Comparison of ENCODE assay signal across 29 cellular contexts in genomic region chr6:39587080-39587479, GRCh38.
"Had no signal": no experiment of that assay in that cellular context is flagged by ENCODE, and none has a peak within 500 bp of the region (broad histone marks: within the 10 kb centered on the region; RNA-seq: fewer than 3 reads in every experiment).

No MANE protein-coding gene starts in this region.

- H3K4me1 Mint-ChIP-seq: natural killer cell; nephron; neural progenitor cell; stimulated activated memory B cell treated with anti-CD40 and anti-IgM and Interleukin-4, amounts not matched to agents 10 μg/mL and 1 μg/mL and 100 μg/mL, for 72 hours; stimulated activated naive CD8-positive, alpha-beta T cell treated with anti-CD3 and anti-CD28 coated beads, Interleukin-15, amount 100 ng/mL, for 72 hours had no signal

- H3K9ac ChIP-seq: neural progenitor cell, parathyroid adenoma had no signal

- H3K9me3 ChIP-seq: ovary, psoas muscle, right lobe of liver, sigmoid colon, suprapubic skin, testis, tibial artery, transverse colon, upper lobe of right lung, uterus had no signal

- ATAC-seq: natural killer cell; psoas muscle; right cardiac atrium; right lobe of liver; stimulated activated memory B cell treated with anti-CD40 and anti-IgM and Interleukin-4, amounts not matched to agents 10 μg/mL and 1 μg/mL and 100 μg/mL, for 72 hours; stimulated activated naive CD8-positive, alpha-beta T cell treated with anti-CD3 and anti-CD28 coated beads, Interleukin-15, amount 100 ng/mL, for 72 hours; stimulated activated naive CD8-positive, alpha-beta T cell treated with anti-CD3 and anti-CD28 coated beads, Interleukin-15, Interleukin-2, amounts not matched to agents 100 U/mL and 50 U/mL, for 24 hours; upper lobe of right lung had no signal

- H3K9me3 Mint-ChIP-seq: natural killer cell; nephron; stimulated activated memory B cell treated with anti-CD40 and anti-IgM and Interleukin-4, amounts not matched to agents 10 μg/mL and 1 μg/mL and 100 μg/mL, for 72 hours; stimulated activated naive CD8-positive, alpha-beta T cell treated with anti-CD3 and anti-CD28 coated beads, Interleukin-15, amount 100 ng/mL, for 72 hours; type B pancreatic cell had no signal

- H3K36me3 ChIP-seq: neural progenitor cell, ovary, right lobe of liver, sigmoid colon, suprapubic skin, tibial artery, transverse colon, upper lobe of right lung, uterus had no signal

- H3K4me3 ChIP-seq: neural progenitor cell, ovary, psoas muscle, right lobe of liver, sigmoid colon, suprapubic skin, testis, tibial artery, transverse colon, upper lobe of right lung, uterus had no signal

- H3K27ac ChIP-seq: neural progenitor cell, ovary, parathyroid adenoma, psoas muscle, right lobe of liver, sigmoid colon, suprapubic skin, testis, tibial artery, transverse colon, upper lobe of right lung, uterus had no signal

- H3K27ac Mint-ChIP-seq: natural killer cell; nephron; neural progenitor cell; progenitor cell of endocrine pancreas; stimulated activated memory B cell treated with anti-CD40 and anti-IgM and Interleukin-4, amounts not matched to agents 10 μg/mL and 1 μg/mL and 100 μg/mL, for 72 hours; stimulated activated naive CD8-positive, alpha-beta T cell treated with anti-CD3 and anti-CD28 coated beads, Interleukin-15, amount 100 ng/mL, for 72 hours; type B pancreatic cell had no signal

- H3K4me1 ChIP-seq: neural progenitor cell, parathyroid adenoma, psoas muscle, right lobe of liver, sigmoid colon, suprapubic skin, testis, tibial artery, transverse colon, upper lobe of right lung, uterus had no signal

- H3K79me2 ChIP-seq: parathyroid adenoma had no signal

- H3K27me3 ChIP-seq: neural progenitor cell, ovary, right lobe of liver, sigmoid colon, suprapubic skin, testis, tibial artery, transverse colon, upper lobe of right lung, uterus had no signal

- DNase-seq: natural killer cell; occipital lobe; ovary; posterior cingulate gyrus; psoas muscle; right cardiac atrium; right lobe of liver; sigmoid colon; small intestine; stimulated activated CD4-positive, alpha-beta T cell treated with anti-CD3 and anti-CD28 coated beads, Interleukin-15, amount 100 ng/mL, for 24 hours; stimulated activated CD4-positive, alpha-beta T cell treated with anti-CD3 and anti-CD28 coated beads, Interleukin-4, amount 100 ng/mL, for 1 hour; stimulated activated CD4-positive, alpha-beta T cell treated with anti-CD3 and anti-CD28 coated beads, Interleukin-4, amount 100 ng/mL, for 4 hours; stimulated activated CD8-positive, alpha-beta memory T cell treated with anti-CD3 and anti-CD28 coated beads, Interleukin-4, amount 100 ng/mL, for 48 hours; stimulated activated naive CD4-positive, alpha-beta T cell; stimulated activated naive CD8-positive, alpha-beta T cell treated with anti-CD3 and anti-CD28 coated beads, Interleukin-15, amount 100 ng/mL, for 72 hours; stimulated activated naive CD8-positive, alpha-beta T cell treated with anti-CD3 and anti-CD28 coated beads, Interleukin-15, Interleukin-2, amounts not matched to agents 100 U/mL and 50 U/mL, for 24 hours; substantia nigra; testis; tibial artery; transverse colon; upper lobe of right lung; uterus had no signal

- H3K4me2 ChIP-seq: neural progenitor cell had no signal

- H3K27me3 Mint-ChIP-seq: progenitor cell of endocrine pancreas, type B pancreatic cell had no signal

- H3K36me3 Mint-ChIP-seq: natural killer cell; stimulated activated memory B cell treated with anti-CD40 and anti-IgM and Interleukin-4, amounts not matched to agents 10 μg/mL and 1 μg/mL and 100 μg/mL, for 72 hours; type B pancreatic cell had no signal

- H2AFZ ChIP-seq: neural progenitor cell, parathyroid adenoma had no signal

- H3K4me3 Mint-ChIP-seq: natural killer cell; nephron; neural progenitor cell; stimulated activated memory B cell treated with anti-CD40 and anti-IgM and Interleukin-4, amounts not matched to agents 10 μg/mL and 1 μg/mL and 100 μg/mL, for 72 hours; stimulated activated naive CD8-positive, alpha-beta T cell treated with anti-CD3 and anti-CD28 coated beads, Interleukin-15, amount 100 ng/mL, for 72 hours; type B pancreatic cell had no signal
